Comparison of ENCODE assay signal across 24 cellular contexts in genomic region chr19:54026656-54027055, GRCh38. TPM values are rescaled to one million over a fixed set of nuclear protein-coding genes. Genes with fewer than 3 reads are reported as not detected.
"Had no signal": no experiment of that assay in that cellular context is flagged by ENCODE, and none has a peak within 500 bp of the region (broad histone marks: within the 10 kb centered on the region; RNA-seq: fewer than 3 reads in every experiment).

No MANE protein-coding gene starts in this region.

- DNase-seq: IMR-90, Karpas-422, KG1, NCI-H1092, NCI-H1105 treated with DMSO at 0.1 percent for 48 hours, NCI-H1417 treated with DMSO at 0.1 percent for 48 hours, NCI-H146, NCI-H1694 treated with DMSO at 0.1 percent for 48 hours, NCI-H1930, NCI-H2081, NCI-H2107, NCI-H2227 treated with DMSO at 0.1 percent for 48 hours, NCI-H524, NCI-H526 treated with DMSO at 0.1 percent for 48 hours, NCI-H748 treated with DMSO at 0.1 percent for 48 hours, Peyer's patch, SHP77 treated with DMSO at 0.1 percent for 48 hours, SJCRH30, T-helper 1 cell had no signal

- FAIRE-seq: HepG2 had no signal

- H3K27ac ChIP-seq: Peyer's patch, RWPE1, SJCRH30 had no signal

- H3K4me1 ChIP-seq: Peyer's patch, SJCRH30 had no signal

- H3K9me3 ChIP-seq: Peyer's patch, SJCRH30 had no signal

- H3K27me3 ChIP-seq: Peyer's patch, SJCRH30 had no signal

- H3K4me3 ChIP-seq: Peyer's patch, SJCRH30 had no signal

- H3K36me3 ChIP-seq: Peyer's patch, SJCRH30 had no signal

- ATAC-seq: HepG2, SK-N-SH treated with all-trans-retinoic acid at 6 μM for 48 hours had no signal

RNA-seq across cellular contexts. Expression of gene CACNG6, which starts 35.2 kb away (rescaled TPM):
- total RNA-seq: HepG2, HT1080, IMR-90, Peyer's patch had no signal
- polyA plus RNA-seq: HepG2, IMR-90 had no signal

RNA-seq across cellular contexts. Expression of gene VSTM1, which starts 37.0 kb away (rescaled TPM):
- total RNA-seq: HepG2, IMR-90, NCI-H460, Peyer's patch, SJCRH30 had no signal
- polyA plus RNA-seq: HepG2, IMR-90 had no signal

RNA-seq across cellular contexts. Expression of gene TARM1, which starts 54.5 kb away (rescaled TPM):
- total RNA-seq: HepG2, HT1080, IMR-90, NCI-H460, Peyer's patch, SJCRH30 had no signal
- polyA plus RNA-seq: HepG2, IMR-90 had no signal
